ENCODE assay signal across 8 cellular contexts in genomic region chr10:13839430-13839986, GRCh38.
DNase-seq lines count a peak whose midpoint lies in the region; ATAC-seq, FAIRE-seq and TF ChIP-seq lines count a peak whose summit lies in the region.

No MANE protein-coding gene starts in this region.

- ATAC-seq in pancreas (peak in 3 of 4 donors; percentile 20 to 47 (median 20)), HG02798 (IDR thresholded peaks at IDR 0.05; ENCODE audit: poor library complexity, unreplicated experiment) (no peak)

- TF ChIP-seq CTCF in fibroblast of the aortic adventitia (IDR thresholded peaks at IDR 0.05; ENCODE audit: insufficient read depth, low read length): no peak
- TF ChIP-seq CTCF in pancreas (IDR thresholded peaks at IDR 0.05): no peak

- intact Hi-C loops in pancreas (cut with DNase I): no loop called here

- peak; percentile 87 for DNase-seq in EL
- DNase-seq in SJSA1 (ENCODE audit: low read depth in 1 of 2, low spot score in 2 of 2): peak; percentile 20 to 51
- peak; percentile 78 for DNase-seq in fibroblast of the aortic adventitia (ENCODE audit: low read depth)
- no peak for DNase-seq in pancreas
- DNase-seq in retina: no peak
- DNase-seq in NCI-H524 treated with DMSO at 0.1 percent for 48 hours (lab: John Stamatoyannopoulos, UW): no peak
- no peak for DNase-seq in GF-D8 (lab: John Stamatoyannopoulos, UW)

- no peaks in the 10 kb centered on the region for H3K27me3 ChIP-seq in SJSA1 (replicated peaks)
- no peaks in the 10 kb centered on the region for H3K27me3 ChIP-seq in pancreas

- no peaks in the 10 kb centered on the region for H3K36me3 ChIP-seq in SJSA1
- H3K36me3 ChIP-seq in pancreas: no peaks in the 10 kb centered on the region

- 89 to 90% methylated on average over 9 of the region's 9 CpGs for WGBS in pancreas, 2 donors

- H3K4me1 ChIP-seq in SJSA1 (replicated peaks) (peaks cover 7% of the 10 kb centered on the region), pancreas (peaks cover 0 to 4% (median 0%) of the 10 kb centered on the region in 3 donors)

- H3K9me3 ChIP-seq in SJSA1 (replicated peaks): no peaks in the 10 kb centered on the region; the same call in 1 of the 2 replicates
- H3K9me3 ChIP-seq in pancreas: no peaks in the 10 kb centered on the region

- no peak overlapping the region for H3K27ac ChIP-seq in SJSA1
- H3K27ac ChIP-seq in pancreas: no peak overlapping the region

- H3K4me3 ChIP-seq in SJSA1: no peak overlapping the region
- no peak overlapping the region for H3K4me3 ChIP-seq in fibroblast of the aortic adventitia (ENCODE audit: low read depth, low read length)
- H3K4me3 ChIP-seq in pancreas: no peak overlapping the region

- FAIRE-seq in pancreas (lab: Jason Lieb, UNC): no peak

Comparison
In these comparisons a context has a peak if more than half of its experiments do, and no peak if none do; other contexts are left out.
1. DNase-seq: peak in EL (single experiment), SJSA1 (2 of 2) and fibroblast of the aortic adventitia (single experiment); none in pancreas (0 of 6), retina (single experiment), NCI-H524 treated with DMSO at 0.1 percent for 48 hours (single experiment) and GF-D8 (single experiment).